ENCODE assay signal across 1 cellular context in genomic region chr9:120894404-120895226, GRCh38.
TF ChIP-seq lines count a peak whose summit lies in the region.

No MANE protein-coding gene starts in this region.

TF ChIP-seq in GM23338, 12 proteins besides CTCF, POLR2A, EP300 and RAD21 (continued from another document):
- TF ChIP-seq, protein P1, sequence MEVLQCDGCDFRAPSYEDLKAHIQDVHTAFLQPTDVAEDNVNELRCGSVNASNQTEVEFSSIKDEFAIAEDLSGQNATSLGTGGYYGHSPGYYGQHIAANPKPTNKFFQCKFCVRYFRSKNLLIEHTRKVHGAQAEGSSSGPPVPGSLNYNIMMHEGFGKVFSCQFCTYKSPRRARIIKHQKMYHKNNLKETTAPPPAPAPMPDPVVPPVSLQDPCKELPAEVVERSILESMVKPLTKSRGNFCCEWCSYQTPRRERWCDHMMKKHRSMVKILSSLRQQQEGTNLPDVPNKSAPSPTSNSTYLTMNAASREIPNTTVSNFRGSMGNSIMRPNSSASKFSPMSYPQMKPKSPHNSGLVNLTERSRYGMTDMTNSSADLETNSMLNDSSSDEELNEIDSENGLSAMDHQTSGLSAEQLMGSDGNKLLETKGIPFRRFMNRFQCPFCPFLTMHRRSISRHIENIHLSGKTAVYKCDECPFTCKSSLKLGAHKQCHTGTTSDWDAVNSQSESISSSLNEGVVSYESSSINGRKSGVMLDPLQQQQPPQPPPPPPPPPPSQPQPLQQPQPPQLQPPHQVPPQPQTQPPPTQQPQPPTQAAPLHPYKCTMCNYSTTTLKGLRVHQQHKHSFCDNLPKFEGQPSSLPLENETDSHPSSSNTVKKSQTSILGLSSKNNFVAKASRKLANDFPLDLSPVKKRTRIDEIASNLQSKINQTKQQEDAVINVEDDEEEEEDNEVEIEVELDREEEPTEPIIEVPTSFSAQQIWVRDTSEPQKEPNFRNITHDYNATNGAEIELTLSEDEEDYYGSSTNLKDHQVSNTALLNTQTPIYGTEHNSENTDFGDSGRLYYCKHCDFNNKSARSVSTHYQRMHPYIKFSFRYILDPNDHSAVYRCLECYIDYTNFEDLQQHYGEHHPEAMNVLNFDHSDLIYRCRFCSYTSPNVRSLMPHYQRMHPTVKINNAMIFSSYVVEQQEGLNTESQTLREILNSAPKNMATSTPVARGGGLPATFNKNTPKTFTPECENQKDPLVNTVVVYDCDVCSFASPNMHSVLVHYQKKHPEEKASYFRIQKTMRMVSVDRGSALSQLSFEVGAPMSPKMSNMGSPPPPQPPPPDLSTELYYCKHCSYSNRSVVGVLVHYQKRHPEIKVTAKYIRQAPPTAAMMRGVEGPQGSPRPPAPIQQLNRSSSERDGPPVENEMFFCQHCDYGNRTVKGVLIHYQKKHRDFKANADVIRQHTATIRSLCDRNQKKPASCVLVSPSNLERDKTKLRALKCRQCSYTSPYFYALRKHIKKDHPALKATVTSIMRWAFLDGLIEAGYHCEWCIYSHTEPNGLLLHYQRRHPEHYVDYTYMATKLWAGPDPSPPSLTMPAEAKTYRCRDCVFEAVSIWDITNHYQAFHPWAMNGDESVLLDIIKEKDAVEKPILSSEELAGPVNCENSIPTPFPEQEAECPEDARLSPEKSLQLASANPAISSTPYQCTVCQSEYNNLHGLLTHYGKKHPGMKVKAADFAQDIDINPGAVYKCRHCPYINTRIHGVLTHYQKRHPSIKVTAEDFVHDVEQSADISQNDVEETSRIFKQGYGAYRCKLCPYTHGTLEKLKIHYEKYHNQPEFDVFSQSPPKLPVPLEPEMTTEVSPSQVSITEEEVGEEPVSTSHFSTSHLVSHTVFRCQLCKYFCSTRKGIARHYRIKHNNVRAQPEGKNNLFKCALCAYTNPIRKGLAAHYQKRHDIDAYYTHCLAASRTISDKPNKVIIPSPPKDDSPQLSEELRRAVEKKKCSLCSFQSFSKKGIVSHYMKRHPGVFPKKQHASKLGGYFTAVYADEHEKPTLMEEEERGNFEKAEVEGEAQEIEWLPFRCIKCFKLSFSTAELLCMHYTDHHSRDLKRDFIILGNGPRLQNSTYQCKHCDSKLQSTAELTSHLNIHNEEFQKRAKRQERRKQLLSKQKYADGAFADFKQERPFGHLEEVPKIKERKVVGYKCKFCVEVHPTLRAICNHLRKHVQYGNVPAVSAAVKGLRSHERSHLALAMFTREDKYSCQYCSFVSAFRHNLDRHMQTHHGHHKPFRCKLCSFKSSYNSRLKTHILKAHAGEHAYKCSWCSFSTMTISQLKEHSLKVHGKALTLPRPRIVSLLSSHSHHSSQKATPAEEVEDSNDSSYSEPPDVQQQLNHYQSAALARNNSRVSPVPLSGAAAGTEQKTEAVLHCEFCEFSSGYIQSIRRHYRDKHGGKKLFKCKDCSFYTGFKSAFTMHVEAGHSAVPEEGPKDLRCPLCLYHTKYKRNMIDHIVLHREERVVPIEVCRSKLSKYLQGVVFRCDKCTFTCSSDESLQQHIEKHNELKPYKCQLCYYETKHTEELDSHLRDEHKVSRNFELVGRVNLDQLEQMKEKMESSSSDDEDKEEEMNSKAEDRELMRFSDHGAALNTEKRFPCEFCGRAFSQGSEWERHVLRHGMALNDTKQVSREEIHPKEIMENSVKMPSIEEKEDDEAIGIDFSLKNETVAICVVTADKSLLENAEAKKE (CRISPR knock-in tag; IDR thresholded peaks at IDR 0.05) = no peak
- TF ChIP-seq EZH2phosphoT487 (IDR thresholded peaks at IDR 0.05; ENCODE audit: unreplicated experiment) (no peak), ZNF114 (CRISPR knock-in tag; IDR thresholded peaks at IDR 0.05) (no peak), POLR2AphosphoS5 (IDR thresholded peaks at IDR 0.05; ENCODE audit: low read depth) (no peak), JUNB (IDR thresholded peaks at IDR 0.05; ENCODE audit: unreplicated experiment) (no peak), REST (IDR thresholded peaks at IDR 0.05; ENCODE audit: unreplicated experiment) (no peak), CREB1 (CRISPR knock-in tag; IDR thresholded peaks at IDR 0.05; ENCODE audit: low read depth) (no peak)
